ENCODE assay signal across 16 cellular contexts in the genomic region with DNA sequence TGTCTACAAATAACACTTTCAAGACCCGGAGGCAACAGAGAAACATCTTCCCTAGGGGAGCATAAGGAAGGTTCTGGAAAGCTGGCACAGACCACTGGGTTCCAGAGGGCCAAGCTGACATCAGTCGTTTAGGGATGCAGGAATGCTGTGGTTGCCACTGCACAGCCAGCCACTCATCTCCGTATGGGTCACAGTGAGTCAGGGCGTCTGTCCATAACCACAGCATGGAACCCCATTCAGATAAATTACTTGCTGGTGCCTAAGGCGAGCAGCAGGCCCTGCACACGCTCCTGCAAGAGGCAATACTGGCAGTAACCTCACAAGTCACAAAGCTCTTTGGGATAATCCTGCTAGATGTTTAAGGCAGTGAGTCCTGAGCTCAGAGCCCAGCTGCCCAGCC.
DNase-seq lines count a peak whose midpoint lies in the region; ATAC-seq, FAIRE-seq and TF ChIP-seq lines count a peak whose summit lies in the region.
"Had no signal": no experiment of that assay in that cellular context is flagged by ENCODE, and none has a peak within 500 bp of the region (broad histone marks: within the 10 kb centered on the region; RNA-seq: fewer than 3 reads in every experiment).

No MANE protein-coding gene starts in this region.

- H3K79me1 ChIP-seq in neuronal stem cell (ENCODE audit: low read depth, low read length): no peaks in the 10 kb centered on the region

- ATAC-seq in body of pancreas (no peak), right lobe of liver (no peak)
- ATAC-seq: stimulated activated memory B cell treated with anti-CD40 and anti-IgM and Interleukin-4, amounts not matched to agents 10 μg/mL and 1 μg/mL and 100 μg/mL, for 72 hours had no signal

- H2BK5ac ChIP-seq in neuronal stem cell (ENCODE audit: low read length): no peak overlapping the region

- no peak overlapping the region for H2AFZ ChIP-seq in neuronal stem cell (ENCODE audit: low read length)

- H3K9ac ChIP-seq in neuronal stem cell (ENCODE audit: low read depth, low read length, poor library complexity): no peak overlapping the region

- peak; percentile 86 for FAIRE-seq in RCC 7860 (lab: Jason Lieb, UNC)
- FAIRE-seq: D721Med, GM12892 had no signal

- no peak overlapping the region for H2BK120ac ChIP-seq in neuronal stem cell (ENCODE audit: low read depth, low read length)

- WGBS in neuronal stem cell (ENCODE audit: extremely low coverage in 2 of 2, insufficient read length in 2 of 2, insufficient replicate concordance in 1 of 2), 2 donors: no CpG with 5 or more reads among the region's 6 CpGs
- 72 to 80% methylated on average over 6 of the region's 6 CpGs for WGBS in body of pancreas, 2 donors
- WGBS in right lobe of liver (ENCODE audit: insufficient coverage, low coverage, low lambda C conversion rate, missing lambda C conversion rate): 58% methylated on average over 2 of the region's 6 CpGs

- intact Hi-C loops in body of pancreas (cut with DNase I) (no loop called here), right lobe of liver (cut with DNase I) (no loop called here)

- TF ChIP-seq POLR2A in body of pancreas (IDR thresholded peaks at IDR 0.05) (no peak), right lobe of liver (IDR thresholded peaks at IDR 0.05) (no peak)

- peak overlapping the region; percentile 11 for H4K91ac ChIP-seq in neuronal stem cell (ENCODE audit: low read depth, low read length, poor library complexity)

- H3K27me3 ChIP-seq in neuronal stem cell (ENCODE audit: control insufficient read depth in 3 of 3, insufficient read depth in 3 of 3, low read depth in 1 of 3, low read length in 3 of 3) (no peaks in the 10 kb centered on the region), body of pancreas (no peaks in the 10 kb centered on the region), right lobe of liver (no peaks in the 10 kb centered on the region)
- H3K27me3 ChIP-seq: colonic mucosa, neutrophil had no signal

- no peak overlapping the region for H2BK15ac ChIP-seq in neuronal stem cell (ENCODE audit: low read length)

- H3K4me1 ChIP-seq in neuronal stem cell (ENCODE audit: control insufficient read depth in 2 of 2, insufficient read depth in 1 of 2, low read depth in 1 of 2, low read length in 2 of 2): peaks cover 0 to 2% of the 10 kb centered on the region in 2 donors
- H3K4me1 ChIP-seq in body of pancreas: no peaks in the 10 kb centered on the region
- H3K4me1 ChIP-seq in right lobe of liver: no peaks in the 10 kb centered on the region
- H3K4me1 ChIP-seq: colonic mucosa had no signal

- no peak overlapping the region for H3K4me2 ChIP-seq in neuronal stem cell (ENCODE audit: insufficient read depth, low read length, poor library complexity, severe bottlenecking)

- peak overlapping the region; percentile 26 for H3K14ac ChIP-seq in neuronal stem cell (ENCODE audit: low read length)

- DNase-seq in GM04504 (ENCODE audit: low read depth) (peak; percentile 91), RCC 7860 (ENCODE audit: low spot score) (peak; percentile 93), epidermal melanocyte (ENCODE audit: insufficient read length, low spot score) (peak; percentile 42), neuronal stem cell (ENCODE audit: low spot score) (no peak), middle frontal gyrus (ENCODE audit: extremely low spot score, low spot score) (no peak), body of pancreas (no peak), right lobe of liver (no peak), OCI-M2 (lab: John Stamatoyannopoulos, UW; ENCODE audit: unreplicated experiment) (no peak)
- DNase-seq: activated CD4-positive, CD25-positive, alpha-beta regulatory T cell; colonic mucosa; NCI-H446; SHP77 had no signal

- H3K4me3 ChIP-seq in neuronal stem cell (ENCODE audit: low read length in 2 of 2) (no peak overlapping the region), body of pancreas (no peak overlapping the region), right lobe of liver (no peak overlapping the region)
- H3K4me3 ChIP-seq: colonic mucosa had no signal

- no peak overlapping the region for H2AK5ac ChIP-seq in neuronal stem cell (ENCODE audit: low read depth, low read length)

- no peak overlapping the region for H2BK12ac ChIP-seq in neuronal stem cell (ENCODE audit: low read length)

- TF ChIP-seq CTCF in body of pancreas (IDR thresholded peaks at IDR 0.05): no peak
- no peak for TF ChIP-seq CTCF in right lobe of liver (IDR thresholded peaks at IDR 0.05)

- no peak overlapping the region for H4K8ac ChIP-seq in neuronal stem cell (ENCODE audit: low read depth, low read length)

- H3K36me3 ChIP-seq in neuronal stem cell (replicated peaks in 1 of 2; ENCODE audit: control insufficient read depth in 2 of 2, insufficient read depth in 2 of 2, low read length in 2 of 2) (no peaks in the 10 kb centered on the region), body of pancreas (replicated peaks in 1 of 2; ENCODE audit: insufficient read depth in 1 of 2, low read depth in 2 of 2) (no peaks in the 10 kb centered on the region), right lobe of liver (no peaks in the 10 kb centered on the region)
- H3K36me3 ChIP-seq: colonic mucosa, neutrophil had no signal

- H3K4ac ChIP-seq in neuronal stem cell (ENCODE audit: low read length): no peak overlapping the region

- H3K9me3 ChIP-seq in neuronal stem cell (replicated peaks in 1 of 2; ENCODE audit: control insufficient read depth in 2 of 2, insufficient read depth in 1 of 2, low read depth in 1 of 2, low read length in 2 of 2): no peaks in the 10 kb centered on the region
- no peaks in the 10 kb centered on the region for H3K9me3 ChIP-seq in body of pancreas
- H3K9me3 ChIP-seq in right lobe of liver: no peaks in the 10 kb centered on the region
- H3K9me3 ChIP-seq: colonic mucosa had no signal

- H3K18ac ChIP-seq in neuronal stem cell (ENCODE audit: low read length): peak overlapping the region; percentile 23

- H3K27ac ChIP-seq in neuronal stem cell (replicated peaks; ENCODE audit: low read length) (no peak overlapping the region), body of pancreas (no peak overlapping the region), right lobe of liver (no peak overlapping the region)
- H3K27ac ChIP-seq: colonic mucosa, neutrophil had no signal

- H3K23ac ChIP-seq in neuronal stem cell (ENCODE audit: low read depth, low read length, poor library complexity): no peak overlapping the region

Comparison
In these comparisons a context has a peak if more than half of its experiments do, and no peak if none do; other contexts are left out.
1. DNase-seq: peak in GM04504 (single experiment), RCC 7860 (single experiment) and epidermal melanocyte (single experiment); none in neuronal stem cell (single experiment), middle frontal gyrus (single experiment), body of pancreas (0 of 4), right lobe of liver (0 of 3) and OCI-M2 (single experiment).